8 cellular contexts compared by ENCODE assay signal in the genomic region with DNA sequence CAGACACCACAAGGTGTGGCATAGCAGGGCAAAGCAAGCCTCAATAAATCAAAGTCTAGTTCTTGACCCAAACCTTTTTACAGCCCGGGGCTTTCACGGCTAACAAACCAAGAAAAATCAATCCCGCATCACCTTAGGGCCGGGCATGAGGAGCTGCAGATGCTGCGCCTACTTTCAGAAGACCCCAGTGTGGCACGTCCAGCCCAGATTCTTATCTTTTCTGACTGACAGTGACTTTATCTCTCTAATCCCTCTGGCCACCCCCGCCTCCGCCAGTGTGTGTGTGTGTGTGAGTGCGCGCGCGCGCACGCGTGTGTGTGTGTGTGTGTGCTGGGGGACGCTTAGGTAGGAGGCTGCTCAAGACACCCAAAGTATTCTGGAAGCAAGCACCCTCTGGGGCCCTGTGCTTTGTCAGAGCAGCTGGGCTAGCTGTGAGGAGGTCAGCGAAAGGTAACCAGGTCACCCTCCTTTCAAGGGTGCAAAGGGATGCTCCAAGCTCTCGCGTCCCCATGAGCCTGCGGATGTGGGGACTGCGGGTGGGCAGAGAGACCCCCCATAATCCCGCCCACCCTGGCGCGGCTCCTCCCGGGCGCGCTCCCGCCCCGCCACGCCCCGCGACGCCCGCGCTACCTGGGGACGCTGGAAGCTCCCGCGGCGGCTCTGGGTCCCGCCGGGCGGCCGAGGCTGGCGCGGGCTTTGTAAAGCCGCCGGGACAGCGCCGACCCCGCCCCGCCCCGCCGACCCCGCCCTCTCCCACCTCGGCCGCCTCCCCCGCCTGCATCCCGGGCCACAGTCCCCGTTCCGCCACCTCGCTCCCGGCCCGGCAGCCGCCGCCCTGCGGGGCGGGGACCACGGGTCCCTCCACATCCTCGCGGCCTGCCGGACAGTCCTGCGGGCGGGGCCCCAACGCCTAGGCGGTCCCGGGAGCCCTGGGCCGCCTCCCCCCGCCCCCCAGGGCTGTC. TPM values are rescaled to one million over a fixed set of nuclear protein-coding genes. Genes with fewer than 3 reads are reported as not detected.
A peak's percentile ranks its signal among the peaks of the same experiment; 100 is the strongest.
DNase-seq lines count a peak whose midpoint lies in the region; ATAC-seq, FAIRE-seq and TF ChIP-seq lines count a peak whose summit lies in the region.

No MANE protein-coding gene starts in this region.

- TF ChIP-seq POLR2A in GM12891 (IDR thresholded peaks at IDR 0.05; ENCODE audit: low read depth, low read length) (no peak), tibial nerve (IDR thresholded peaks at IDR 0.05) (no peak)

- H3K4me1 ChIP-seq in duodenal mucosa (ENCODE audit: control insufficient read depth in 1 of 2, insufficient read depth in 2 of 2, low read length in 2 of 2) (peaks cover 4 to 6% of the 10 kb centered on the region in 2 donors), tibial nerve (no peaks in the 10 kb centered on the region)

- no peaks in the 10 kb centered on the region for H3K36me3 ChIP-seq in duodenal mucosa (ENCODE audit: control insufficient read depth in 1 of 2, insufficient read depth in 2 of 2, low read length in 2 of 2)
- H3K36me3 ChIP-seq in tibial nerve, result no peaks in the 10 kb centered on the region

- peak; percentile 9 for DNase-seq in GM12891 (ENCODE audit: insufficient read length, low spot score)
- DNase-seq in NCI-H69 (lab: John Stamatoyannopoulos, UW), result peak; percentile 76
- peak; percentile 2 to 45 for DNase-seq in lung microvascular endothelial cell (ENCODE audit: low read depth in 2 of 2)
- no peak for DNase-seq in tibial nerve (ENCODE audit: low spot score in 2 of 2)
- DNase-seq in RKO (ENCODE audit: low spot score), result no peak
- DNase-seq in stimulated activated CD4-positive, alpha-beta T cell treated with anti-CD3 and anti-CD28 coated beads, Interleukin-1b, Interleukin-23, amount 100 ng/mL, for 48 hours, result no peak

- peak overlapping the region; percentile 17 for H3K27ac ChIP-seq in duodenal mucosa (ENCODE audit: low read depth, low read length)
- no peak overlapping the region for H3K27ac ChIP-seq in tibial nerve

- WGBS in tibial nerve, 2 donors, result 7 to 26% methylated on average over 20 to 61 of the region's 78 CpGs

- ATAC-seq in HG03469 (IDR thresholded peaks at IDR 0.05; ENCODE audit: unreplicated experiment), result no peak

- peak overlapping the region; percentile 65 to 66 for H3K4me3 ChIP-seq in duodenal mucosa (ENCODE audit: low read depth in 1 of 2, low read length in 2 of 2)
- peak overlapping the region; percentile 20 to 46 (median 26) for H3K4me3 ChIP-seq in tibial nerve

- TF ChIP-seq CTCF in tibial nerve (IDR thresholded peaks at IDR 0.05), result no peak

- H3K27me3 ChIP-seq in duodenal mucosa (ENCODE audit: control insufficient read depth in 1 of 2, insufficient read depth in 2 of 2, low read length in 2 of 2) (peaks cover 0 to 5% of the 10 kb centered on the region in 2 donors), tibial nerve (peaks cover 0 to 13% of the 10 kb centered on the region in 2 donors)

- H3K9ac ChIP-seq in duodenal mucosa (ENCODE audit: low read depth in 1 of 2, low read length in 2 of 2), result peak overlapping the region in 1 of 2 donors; percentile 16

- FAIRE-seq in GM12891 (lab: Jason Lieb, UNC), result no peak

- H3K9me3 ChIP-seq in duodenal mucosa (ENCODE audit: control insufficient read depth in 1 of 2, low read length in 2 of 2) (no peaks in the 10 kb centered on the region), tibial nerve (peaks cover 0 to 8% (median 0%) of the 10 kb centered on the region in 4 donors)

- TF ChIP-seq EP300 in tibial nerve (IDR thresholded peaks at IDR 0.05), result no peak

TF ChIP-seq in GM12891, 5 proteins besides CTCF, POLR2A, EP300 and RAD21:
- TF ChIP-seq POU2F2 (IDR thresholded peaks at IDR 0.05; ENCODE audit: low read depth, low read length) (no peak), SPI1 (IDR thresholded peaks at IDR 0.05; ENCODE audit: low read depth, low read length) (no peak), POLR2AphosphoS5 (IDR thresholded peaks at IDR 0.05; ENCODE audit: low read depth, low read length) (no peak), TAF1 (IDR thresholded peaks at IDR 0.05; ENCODE audit: low read depth, low read length) (no peak), PAX5 (IDR thresholded peaks at IDR 0.05; ENCODE audit: insufficient read depth, low read length, severe bottlenecking) (no peak)

RNA-seq across cellular contexts. Expression of a gene that starts 57.1 kb away (rescaled TPM):
- polyA plus RNA-seq in GM12891 (2012; ENCODE audit: low read depth, missing spikeins), result not detected
- 32.1 and 34.4 TPM in 2 replicates for total RNA-seq in lung microvascular endothelial cell
- 10 to 100 TPM in 1 of 4 donors, 1 to 10 TPM in 3; 5.7 to 28.2 (median 5.9) TPM for total RNA-seq in tibial nerve

Comparison
In these comparisons a context has a peak if more than half of its experiments do, and no peak if none do; other contexts are left out.
1. DNase-seq: peak in GM12891 (single experiment), NCI-H69 (single experiment) and lung microvascular endothelial cell (2 of 2); none in tibial nerve (0 of 2), RKO (single experiment) and stimulated activated CD4-positive, alpha-beta T cell treated with anti-CD3 and anti-CD28 coated beads, Interleukin-1b, Interleukin-23, amount 100 ng/mL, for 48 hours (single experiment).